In the genomic region with DNA sequence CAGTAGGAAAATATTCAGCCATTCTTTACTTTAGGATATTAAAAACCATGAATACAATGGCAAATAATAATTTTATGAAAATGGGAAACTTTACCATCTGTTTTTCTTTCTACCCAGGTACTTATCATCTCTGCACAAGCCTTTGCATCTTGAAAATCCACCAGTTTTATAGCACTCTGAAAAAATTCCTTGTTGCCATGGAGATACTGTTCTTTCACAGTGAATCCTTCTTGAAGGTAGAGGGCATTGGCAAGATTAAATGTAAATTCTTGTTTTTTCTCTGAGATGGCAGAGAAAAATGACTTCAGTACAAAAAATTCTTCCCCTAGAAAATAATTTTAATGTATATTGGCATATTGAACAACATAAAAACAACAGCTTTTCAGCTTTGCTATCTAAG, we compare ENCODE assay signal across 22 cellular contexts. TPM values are rescaled to one million over a fixed set of nuclear protein-coding genes. Genes with fewer than 3 reads are reported as not detected.
"Had no signal": no experiment of that assay in that cellular context is flagged by ENCODE, and none has a peak within 500 bp of the region (broad histone marks: within the 10 kb centered on the region; RNA-seq: fewer than 3 reads in every experiment).

No MANE protein-coding gene starts in this region.

- H3K9me3 ChIP-seq: SJSA1 had no signal

- H3K4me3 ChIP-seq: SJSA1, SK-N-MC had no signal

- H3K36me3 ChIP-seq: SJSA1 had no signal

- H3K4me1 ChIP-seq: SJSA1 had no signal

- DNase-seq: KBM-7, MV-4-11, NCI-H1048, NCI-H1105, NCI-H1436 treated with DMSO at 0.1 percent for 48 hours, NCI-H1694, NCI-H187 treated with DMSO at 0.1 percent for 48 hours, NCI-H2029 treated with DMSO at 0.1 percent for 48 hours, NCI-H2171, NCI-H226, NCI-H446, NCI-H510A, NCI-H526 treated with DMSO at 0.1 percent for 48 hours, NCI-H748 treated with DMSO at 0.1 percent for 48 hours, Right ventricle myocardium superior, RPMI8226, SIG-M5 had no signal

- H3K27ac ChIP-seq: HL-60, SJSA1, SK-N-MC had no signal

- H3K27me3 ChIP-seq: SJSA1 had no signal

RNA-seq across cellular contexts. Expression of a gene that starts 6.9 kb away (rescaled TPM):
- total RNA-seq: LHCN-M2, MCF 10A, SJSA1 had no signal
